Comparison of ENCODE assay signal across 18 cellular contexts in genomic region chr4:183353557-183353956, GRCh38. TPM values are rescaled to one million over a fixed set of nuclear protein-coding genes. Genes with fewer than 3 reads are reported as not detected.
A peak's percentile ranks its signal among the peaks of the same experiment; 100 is the strongest.
DNase-seq lines count a peak whose midpoint lies in the region; ATAC-seq, FAIRE-seq and TF ChIP-seq lines count a peak whose summit lies in the region.
"Had no signal": no experiment of that assay in that cellular context is flagged by ENCODE, and none has a peak within 500 bp of the region (broad histone marks: within the 10 kb centered on the region; RNA-seq: fewer than 3 reads in every experiment).

No MANE protein-coding gene starts in this region.

- TF ChIP-seq RAD21 in K562 (CRISPR knock-in tag; conservative IDR thresholded peaks at IDR 0.05 in 1 of 2, IDR thresholded peaks at IDR 0.05 in 1 of 2): peak in 1 of 2 experiments; percentile 17; a peak in 1 of 4 replicates

- H3K9me3 Mint-ChIP-seq in natural killer cell treated with Interleukin-12 subunit alpha and Interleukin-12 subunit beta and Interleukin-15 and Interleukin-18, amount 100 ng/mL, for 72 hours: peaks cover 3% of the 10 kb centered on the region
- no peaks in the 10 kb centered on the region for H3K9me3 Mint-ChIP-seq in natural killer cell

- no peaks in the 10 kb centered on the region for H3K9me1 ChIP-seq in K562 (ENCODE audit: control insufficient read depth, insufficient read depth, low read length)

- peaks cover 9 to 21% of the 10 kb centered on the region in 2 donors for H3K27me3 Mint-ChIP-seq in natural killer cell treated with Interleukin-12 subunit alpha and Interleukin-12 subunit beta and Interleukin-15 and Interleukin-18, amount 100 ng/mL, for 72 hours
- H3K27me3 Mint-ChIP-seq in natural killer cell (ENCODE audit: low read depth in 2 of 2): peaks cover 16 to 21% of the 10 kb centered on the region in 2 donors

- H2AFZ ChIP-seq in K562 (ENCODE audit: low read depth, low read length): peak overlapping the region; percentile 86
- no peak overlapping the region for H2AFZ ChIP-seq in osteoblast (ENCODE audit: low read length)
- H2AFZ ChIP-seq: GM23248 had no signal

- H3K4me1 ChIP-seq in K562 (replicated peaks in 1 of 2; ENCODE audit: control insufficient read depth in 2 of 2, insufficient read depth in 2 of 2, low read length in 2 of 2) (peaks cover 13 to 22% of the 10 kb centered on the region in 2 experiments), osteoblast (ENCODE audit: insufficient read depth, low read length) (peaks cover 21% of the 10 kb centered on the region)

- no peak for FAIRE-seq in K562 (lab: Jason Lieb, UNC)
- FAIRE-seq: A204.1, GM12892, GM19239 had no signal

- H3K9ac ChIP-seq in K562 (ENCODE audit: insufficient read depth in 1 of 2, low read depth in 2 of 2, low read length in 2 of 2): peak overlapping the region; percentile 4 to 42; a peak in 1 of 4 replicates
- H3K9ac ChIP-seq: GM23248 had no signal

- H3K36me3 ChIP-seq in K562 (ENCODE audit: control insufficient read depth, insufficient read depth, low read length) (no peaks in the 10 kb centered on the region), osteoblast (ENCODE audit: insufficient read depth, low read length) (no peaks in the 10 kb centered on the region)

- CTCF ChIA-PET in K562 (lab: Yijun Ruan, JAX; ENCODE audit: low intra/inter-chr PET ratio): no interaction called here

- no peak for TF ChIP-seq EP300 in K562 (IDR thresholded peaks at IDR 0.05; ENCODE audit: low read length)

- TF ChIP-seq POLR2A in K562 (conservative IDR thresholded peaks at IDR 0.05): no peak

- 36% methylated on average over 8 of the region's 8 CpGs for WGBS in K562 (ENCODE audit: insufficient coverage, low coverage, missing lambda C conversion rate)

- H3K79me2 ChIP-seq in K562 (ENCODE audit: control insufficient read depth, insufficient read depth, low read length) (no peaks in the 10 kb centered on the region), osteoblast (ENCODE audit: insufficient read depth, low read length) (no peaks in the 10 kb centered on the region)

- no peak overlapping the region for H3K4me3 Mint-ChIP-seq in natural killer cell treated with Interleukin-12 subunit alpha and Interleukin-12 subunit beta and Interleukin-15 and Interleukin-18, amount 100 ng/mL, for 72 hours
- H3K4me3 Mint-ChIP-seq in natural killer cell: no peak overlapping the region

- in situ Hi-C loops in K562 (cut with MboI): no loop called here
- in situ Hi-C loops in ACHN (cut with HindIII; ENCODE audit: low pct_ligation_motif_present, low pct_unique_long_range_greater_than_20kb, low sequenced_read_pairs): no loop called here

- ATAC-seq in natural killer cell treated with Interleukin-12 subunit alpha and Interleukin-12 subunit beta and Interleukin-15 and Interleukin-18, amount 100 ng/mL, for 72 hours: no peak
- no peak for ATAC-seq in natural killer cell
- ATAC-seq in K562: peak; percentile 76
- ATAC-seq in left lobe of liver: no peak
- ATAC-seq in GM18868 (IDR thresholded peaks at IDR 0.05; ENCODE audit: unreplicated experiment): no peak
- ATAC-seq: PC-3 had no signal

- intact Hi-C loops in natural killer cell (cut with micrococcal nuclease) (no loop called here), K562 (cut with micrococcal nuclease) (loop anchor here (2.0 kb wide), 1 partner anchor 91 kb away; no protein-coding TSS in a partner anchor)

- BruUV-seq in K562 (replicated peaks; lab: Mats Ljungman, UMichigan): no TSS peak

- H3K27me3 ChIP-seq in K562 (ENCODE audit: control insufficient read depth in 2 of 2, insufficient read depth in 2 of 2, low read length in 2 of 2) (no peaks in the 10 kb centered on the region), osteoblast (ENCODE audit: insufficient read depth, low read length) (no peaks in the 10 kb centered on the region)

- no peaks in the 10 kb centered on the region for H3K9me3 ChIP-seq in K562 (replicated peaks; ENCODE audit: control insufficient read depth, insufficient read depth, low read depth, low read length)
- no peaks in the 10 kb centered on the region for H3K9me3 ChIP-seq in osteoblast (ENCODE audit: low read depth, low read length)
- H3K9me3 ChIP-seq: Caco-2 had no signal

- peak overlapping the region; percentile 20; the same call in 1 of the 2 replicates for H3K4me2 ChIP-seq in K562 (ENCODE audit: insufficient read depth, low read length)
- H3K4me2 ChIP-seq in osteoblast (ENCODE audit: insufficient read depth, low read length): no peak overlapping the region

- H3K4me1 Mint-ChIP-seq in natural killer cell treated with Interleukin-12 subunit alpha and Interleukin-12 subunit beta and Interleukin-15 and Interleukin-18, amount 100 ng/mL, for 72 hours (ENCODE audit: low read depth in 2 of 2): peaks cover 17 to 19% of the 10 kb centered on the region in 2 donors
- no peaks in the 10 kb centered on the region for H3K4me1 Mint-ChIP-seq in natural killer cell

- peak; percentile 10 for DNase-seq in natural killer cell treated with Interleukin-12 subunit alpha and Interleukin-12 subunit beta and Interleukin-15 and Interleukin-18, amount 100 ng/mL, for 72 hours (ENCODE audit: low spot score)
- DNase-seq in natural killer cell: no peak
- DNase-seq in K562 (ENCODE audit: extremely low read depth in 1 of 4, low spot score in 3 of 4): peak; percentile 32 to 41 (median 38)
- peak; percentile 12 for DNase-seq in left lobe of liver (ENCODE audit: low spot score)
- DNase-seq in GDM1 (lab: John Stamatoyannopoulos, UW): no peak
- no peak for DNase-seq in ACHN
- DNase-seq in osteoblast (ENCODE audit: insufficient read length, low spot score, missing footprints): no peak
- DNase-seq: AML-193, GM23248, NCI-H226 had no signal

- TF ChIP-seq CTCF in natural killer cell (IDR thresholded peaks at IDR 0.05) (no peak), K562 (IDR thresholded peaks at IDR 0.05 in 2 of 3, conservative IDR thresholded peaks at IDR 0.05 in 1 of 3; ENCODE audit: insufficient read depth in 2 of 3, low read depth in 1 of 3, low read length in 3 of 3) (peak; percentile 21 to 42 (median 35); a peak in 3 of 6 replicates), osteoblast (IDR thresholded peaks at IDR 0.05; ENCODE audit: extremely low read depth, low read depth, low read length) (no peak)

- POLR2A ChIA-PET in K562 (lab: Yijun Ruan, JAX): interaction anchor here (0.6 kb wide), 1 partner anchor 1297 kb away, joined by 3 read pairs; no protein-coding TSS in a partner anchor

- H3K27ac ChIP-seq in K562 (ENCODE audit: extremely low read depth, low read depth, low read length) (no peak overlapping the region), osteoblast (ENCODE audit: low read depth, low read length) (no peak overlapping the region)
- H3K27ac ChIP-seq: GM23248, SK-N-MC had no signal

- H3K36me3 Mint-ChIP-seq in natural killer cell treated with Interleukin-12 subunit alpha and Interleukin-12 subunit beta and Interleukin-15 and Interleukin-18, amount 100 ng/mL, for 72 hours: peaks cover 6% of the 10 kb centered on the region
- no peaks in the 10 kb centered on the region for H3K36me3 Mint-ChIP-seq in natural killer cell

- H4K20me1 ChIP-seq in K562 (replicated peaks; ENCODE audit: control insufficient read depth, insufficient read depth, low read length): no peaks in the 10 kb centered on the region
- H4K20me1 ChIP-seq in osteoblast (ENCODE audit: insufficient read depth, low read length): no peaks in the 10 kb centered on the region

- H3K4me3 ChIP-seq in K562: no peak overlapping the region
- no peak overlapping the region for H3K4me3 ChIP-seq in osteoblast (ENCODE audit: insufficient read depth, low read length)
- H3K4me3 ChIP-seq: GM23248, SK-N-MC had no signal

- no peak overlapping the region for H3K27ac Mint-ChIP-seq in natural killer cell treated with Interleukin-12 subunit alpha and Interleukin-12 subunit beta and Interleukin-15 and Interleukin-18, amount 100 ng/mL, for 72 hours
- H3K27ac Mint-ChIP-seq in natural killer cell: no peak overlapping the region

RNA-seq across cellular contexts. Expression of gene CLDN24, which starts 31.3 kb away (rescaled TPM):
- total RNA-seq in natural killer cell treated with Interleukin-12 subunit alpha and Interleukin-12 subunit beta and Interleukin-15 and Interleukin-18, amount 100 ng/mL, for 72 hours: not detected
- total RNA-seq in natural killer cell (1 to 10 TPM in 1 of 3 donors, not detected in 2; 1.3 TPM), K562 (2014; rRNA removed) (not detected in 2 replicates), K562 (2014; rRNA removed; fragmentation: Illumina TruSeq; extraction: Trizol) (not detected in 2 replicates), K562 (2015; rRNA removed; fragmentation: Illumina TruSeq; extraction: Trizol) (not detected in 2 replicates), K562 (2021) (not detected in 2 replicates), left lobe of liver (not detected), osteoblast (not detected in 2 replicates)
- total RNA-seq in K562 (2011; cell fraction: chromatin; rRNA removed; ENCODE audit: low replicate concordance): not detected in 2 replicates
- total RNA-seq in K562 (2011; cell fraction: nucleolus; rRNA removed): not detected in 2 replicates
- total RNA-seq in K562 (2011; cell fraction: nucleoplasm; rRNA removed): not detected in 2 replicates
- polyA plus RNA-seq in K562 (2011; rRNA removed) (not detected in 2 replicates), K562 (2014; fragmentation: Illumina TruSeq; extraction: Trizol) (not detected in 2 replicates), K562 (2014; fragmentation: Nextera tagmentation; extraction: Ambion mirVana) (not detected), K562 (2014; rRNA removed) (not detected in 2 replicates)
- polyA plus RNA-seq in K562 (2011; cell fraction: cytosol; rRNA removed): not detected in 2 replicates
- polyA plus RNA-seq in K562 (2011; cell fraction: nucleus; rRNA removed): not detected in 2 replicates
- not detected in 2 replicates for polyA plus RNA-seq in K562 (2012)
- not detected in 2 replicates for polyA minus RNA-seq in K562 (2011; rRNA and poly(A)+ RNA removed)
- polyA minus RNA-seq in K562 (2011; cell fraction: cytosol; rRNA and poly(A)+ RNA removed): not detected in 2 replicates
- not detected in 2 replicates for polyA minus RNA-seq in K562 (2011; cell fraction: nucleus; rRNA and poly(A)+ RNA removed)
- total RNA-seq: Caco-2, GM23248, LHCN-M2, PC-3 had no signal
- polyA plus RNA-seq: GM23248 had no signal

RNA-seq across cellular contexts. Expression of gene CLDN22, which starts 33.5 kb away (rescaled TPM):
- not detected for total RNA-seq in natural killer cell treated with Interleukin-12 subunit alpha and Interleukin-12 subunit beta and Interleukin-15 and Interleukin-18, amount 100 ng/mL, for 72 hours
- total RNA-seq in natural killer cell (under 1 TPM in 2 of 3 donors, not detected in 1; 0.25 to 0.60 TPM), K562 (2014; rRNA removed) (not detected in 2 replicates), K562 (2014; rRNA removed; fragmentation: Illumina TruSeq; extraction: Trizol) (not detected in 2 replicates), K562 (2015; rRNA removed; fragmentation: Illumina TruSeq; extraction: Trizol) (not detected in 2 replicates), K562 (2021) (not detected in 2 replicates), left lobe of liver (not detected), osteoblast (not detected in 2 replicates)
- total RNA-seq in K562 (2011; cell fraction: chromatin; rRNA removed; ENCODE audit: low replicate concordance): not detected in 2 replicates
- total RNA-seq in K562 (2011; cell fraction: nucleolus; rRNA removed): not detected in 2 replicates
- not detected in 2 replicates for total RNA-seq in K562 (2011; cell fraction: nucleoplasm; rRNA removed)
- polyA plus RNA-seq in K562 (2011; rRNA removed) (not detected in 2 replicates), K562 (2014; fragmentation: Illumina TruSeq; extraction: Trizol) (not detected in 2 replicates), K562 (2014; fragmentation: Nextera tagmentation; extraction: Ambion mirVana) (under 1 TPM in 1 of 2 experiments, not detected in 1; 0.21 TPM), K562 (2014; rRNA removed) (0.11 TPM in 1 of 2 replicates, not detected in the other)
- polyA plus RNA-seq in K562 (2011; cell fraction: cytosol; rRNA removed): not detected in 2 replicates
- not detected in 2 replicates for polyA plus RNA-seq in K562 (2011; cell fraction: nucleus; rRNA removed)
- polyA plus RNA-seq in K562 (2012): 0.25 TPM in 1 of 2 replicates, not detected in the other
- not detected in 2 replicates for polyA minus RNA-seq in K562 (2011; rRNA and poly(A)+ RNA removed)
- not detected in 2 replicates for polyA minus RNA-seq in K562 (2011; cell fraction: cytosol; rRNA and poly(A)+ RNA removed)
- polyA minus RNA-seq in K562 (2011; cell fraction: nucleus; rRNA and poly(A)+ RNA removed): not detected in 2 replicates
- total RNA-seq: Caco-2, GM23248, LHCN-M2, PC-3 had no signal
- polyA plus RNA-seq: GM23248 had no signal

Comparison
In these comparisons a context has a peak if more than half of its experiments do, and no peak if none do; other contexts are left out.
1. DNase-seq: peak in natural killer cell treated with Interleukin-12 subunit alpha and Interleukin-12 subunit beta and Interleukin-15 and Interleukin-18, amount 100 ng/mL, for 72 hours (single experiment), K562 (4 of 4) and left lobe of liver (single experiment); none in natural killer cell (single experiment), GDM1 (single experiment), ACHN (single experiment) and osteoblast (single experiment).
2. CTCF ChIP-seq: peak in K562 (3 of 3); none in natural killer cell (single experiment) and osteoblast (single experiment).